1 cellular context compared by ENCODE assay signal in genomic region chr1:12586171-12586942, GRCh38.
TF ChIP-seq lines count a peak whose summit lies in the region.

No MANE protein-coding gene starts in this region.

TF ChIP-seq in K562, 482 proteins besides CTCF, POLR2A, EP300 and RAD21:
- no peak for TF ChIP-seq SMARCE1 (IDR thresholded peaks at IDR 0.05)
- TF ChIP-seq RBM25 (IDR thresholded peaks at IDR 0.05; ENCODE audit: low read depth, low read length, severe bottlenecking): peak; percentile 97
- peak; percentile 80 for TF ChIP-seq SMARCA5 (IDR thresholded peaks at IDR 0.05)
- peak; percentile 43 to 78; a peak in 3 of 4 replicates for TF ChIP-seq KDM1A (IDR thresholded peaks at IDR 0.05)
- TF ChIP-seq ZFP36 (IDR thresholded peaks at IDR 0.05; ENCODE audit: low read depth, low read length, partially characterized antibody): peak; percentile 91
- no peak for TF ChIP-seq SRSF7 (optimal IDR thresholded peaks at IDR 0.05; ENCODE audit: low read depth, low read length)
- TF ChIP-seq RREB1 (CRISPR knock-in tag; IDR thresholded peaks at IDR 0.05): no peak
- TF ChIP-seq CREB5 (CRISPR knock-in tag; IDR thresholded peaks at IDR 0.05): no peak
- no peak for TF ChIP-seq FOXA3 (CRISPR knock-in tag; conservative IDR thresholded peaks at IDR 0.05 in 1 of 2, IDR thresholded peaks at IDR 0.05 in 1 of 2)
- TF ChIP-seq CHD4 (IDR thresholded peaks at IDR 0.05; ENCODE audit: insufficient read depth, insufficient replicate concordance, low read depth, low read length, poor library complexity, severe bottlenecking): peak; percentile 21
- no peak for TF ChIP-seq CBFA2T3 (IDR thresholded peaks at IDR 0.05)
- TF ChIP-seq GATAD2B (IDR thresholded peaks at IDR 0.05; ENCODE audit: borderline replicate concordance): no peak
- TF ChIP-seq KHSRP (IDR thresholded peaks at IDR 0.05): no peak
- no peak for TF ChIP-seq IRF2 (CRISPR knock-in tag; IDR thresholded peaks at IDR 0.05)
- peak; percentile 92 for TF ChIP-seq BCOR (IDR thresholded peaks at IDR 0.05)
- peak; percentile 66; the same call in 1 of the 2 replicates for TF ChIP-seq ADNP (tag; IDR thresholded peaks at IDR 0.05)
- peak; percentile 57; the same call in 1 of the 2 replicates for TF ChIP-seq CBX1 (IDR thresholded peaks at IDR 0.05; ENCODE audit: low read depth)
- peak; percentile 40 for TF ChIP-seq BRD9 (IDR thresholded peaks at IDR 0.05; ENCODE audit: low read depth, partially characterized antibody)
